8 cellular contexts compared by ENCODE assay signal in the genomic region with DNA sequence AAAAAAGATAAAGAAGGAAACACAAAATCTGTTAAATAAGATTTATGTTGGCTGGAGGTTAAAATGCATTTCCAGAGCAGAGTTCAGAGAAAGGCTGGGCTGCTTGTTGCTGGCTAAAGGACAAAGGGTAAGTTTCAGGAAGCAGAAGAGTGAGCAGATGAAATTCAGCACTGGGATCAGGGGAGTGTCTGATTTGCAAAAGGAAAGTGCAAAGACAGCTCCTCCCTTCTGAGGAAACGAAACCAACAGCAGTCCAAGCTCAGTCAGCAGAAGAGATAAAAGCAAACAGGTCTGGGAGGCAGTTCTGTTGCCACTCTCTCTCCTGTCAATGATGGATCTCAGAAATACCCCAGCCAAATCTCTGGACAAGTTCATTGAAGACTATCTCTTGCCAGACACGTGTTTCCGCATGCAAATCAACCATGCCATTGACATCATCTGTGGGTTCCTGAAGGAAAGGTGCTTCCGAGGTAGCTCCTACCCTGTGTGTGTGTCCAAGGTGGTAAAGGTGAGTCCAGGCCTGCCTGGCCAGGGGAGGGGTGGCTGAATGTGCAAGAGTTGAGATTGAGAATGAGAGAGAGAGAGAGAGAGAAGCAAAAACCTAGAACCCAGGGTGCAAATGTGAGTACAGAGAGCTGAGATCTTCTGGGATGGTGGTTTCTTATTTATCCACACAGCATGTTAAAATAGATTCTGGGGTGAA. TPM values are rescaled to one million over a fixed set of nuclear protein-coding genes. Genes with fewer than 3 reads are reported as not detected.
DNase-seq lines count a peak whose midpoint lies in the region; ATAC-seq and TF ChIP-seq lines count a peak whose summit lies in the region.

TSS of gene OAS1 (plus strand) at position 251 of the 703 bp plus-strand sequence. CDS start at position 329, 78 bp downstream.

- ATAC-seq in HG02798 (IDR thresholded peaks at IDR 0.05; ENCODE audit: poor library complexity, unreplicated experiment) (peak; percentile 75), gastroesophageal sphincter (peak; percentile 78)
- ATAC-seq in activated T-cell treated with anti-CD3 and anti-CD28 coated beads, Interleukin-2, amount 50 U/mL, for 4 hours, result peak; percentile 80 to 82

- H3K79me2 ChIP-seq in ACC112 (ENCODE audit: control insufficient read depth, insufficient read depth, low read length, unreplicated experiment) (peaks cover 50% of the 10 kb centered on the region), parathyroid adenoma (no peaks in the 10 kb centered on the region)

- H3K9me3 ChIP-seq in gastroesophageal sphincter (peaks cover 0 to 1% (median 0%) of the 10 kb centered on the region in 3 donors), parathyroid adenoma (ENCODE audit: control insufficient read depth, low read length) (no peaks in the 10 kb centered on the region)

- H2AFZ ChIP-seq in ACC112 (ENCODE audit: low read length, unreplicated experiment), result no peak within 1 kb of the TSS
- peak within 1 kb of the TSS; percentile 91 for H2AFZ ChIP-seq in parathyroid adenoma

- H3K36me3 ChIP-seq in ACC112 (ENCODE audit: insufficient read depth, low read length), result peaks cover 41% of the 10 kb centered on the region
- peaks cover 0 to 15% of the 10 kb centered on the region in 2 donors for H3K36me3 ChIP-seq in gastroesophageal sphincter
- no peaks in the 10 kb centered on the region for H3K36me3 ChIP-seq in parathyroid adenoma (ENCODE audit: control insufficient read depth, insufficient read depth, low read length)

- TF ChIP-seq CTCF in gastroesophageal sphincter (IDR thresholded peaks at IDR 0.05) (no peak), parathyroid adenoma (IDR thresholded peaks at IDR 0.05) (no peak)

- H3K4me1 ChIP-seq in ACC112 (ENCODE audit: control insufficient read depth, insufficient read depth, low read length, unreplicated experiment) (peaks cover 56% of the 10 kb centered on the region), gastroesophageal sphincter (peaks cover 0 to 42% (median 7%) of the 10 kb centered on the region in 3 donors), parathyroid adenoma (peaks cover 25% of the 10 kb centered on the region)

- TF ChIP-seq POLR2A in GM15510 (IDR thresholded peaks at IDR 0.05; ENCODE audit: borderline replicate concordance, extremely low read depth, insufficient read length), result peak; percentile 83
- no peak for TF ChIP-seq POLR2A in gastroesophageal sphincter (IDR thresholded peaks at IDR 0.05)

- POLR2A ChIA-PET in HEK293T (lab: Yijun Ruan, JAX), result no interaction called here

- DNase-seq in NCI-H2107 (lab: John Stamatoyannopoulos, UW), result peak; percentile 21
- no peak for DNase-seq in activated T-cell treated with anti-CD3 and anti-CD28 coated beads, Interleukin-2, amount 50 U/mL, for 4 hours
- DNase-seq in HEK293T (ENCODE audit: extremely low spot score), result no peak

- H3K4me3 ChIP-seq in ACC112 (ENCODE audit: low read depth, low read length) (peak within 1 kb of the TSS; percentile 93), gastroesophageal sphincter (peak within 1 kb of the TSS; percentile 49 to 51), parathyroid adenoma (ENCODE audit: low read depth, low read length) (peak within 1 kb of the TSS; percentile 54)

- H3K27me3 ChIP-seq in ACC112 (ENCODE audit: insufficient read depth, low read length) (no peaks in the 10 kb centered on the region), gastroesophageal sphincter (no peaks in the 10 kb centered on the region), parathyroid adenoma (ENCODE audit: control insufficient read depth, insufficient read depth, low read length) (no peaks in the 10 kb centered on the region)

- CTCF ChIA-PET in HEK293T (lab: Yijun Ruan, JAX), result no interaction called here

- WGBS in gastroesophageal sphincter (ENCODE audit: low coverage in 1 of 2), 2 donors, result 0% methylated on average over 1 to 3 of the region's 4 CpGs

- peak within 1 kb of the TSS; percentile 56 for H3K4me2 ChIP-seq in parathyroid adenoma (ENCODE audit: low read length)

- H3K27me3 Mint-ChIP-seq in activated T-cell treated with anti-CD3 and anti-CD28 coated beads, Interleukin-2, amount 50 U/mL, for 4 hours (ENCODE audit: low read depth), result no peaks in the 10 kb centered on the region

- H3K9me3 Mint-ChIP-seq in activated T-cell treated with anti-CD3 and anti-CD28 coated beads, Interleukin-2, amount 50 U/mL, for 4 hours, result no peaks in the 10 kb centered on the region

- H3K4me3 Mint-ChIP-seq in activated T-cell treated with anti-CD3 and anti-CD28 coated beads, Interleukin-2, amount 50 U/mL, for 4 hours, result peak within 1 kb of the TSS; percentile 97

- H3K36me3 Mint-ChIP-seq in activated T-cell treated with anti-CD3 and anti-CD28 coated beads, Interleukin-2, amount 50 U/mL, for 4 hours (ENCODE audit: insufficient read depth), result peaks cover 13% of the 10 kb centered on the region

- no peak for TF ChIP-seq EP300 in gastroesophageal sphincter (IDR thresholded peaks at IDR 0.05)

- peak within 1 kb of the TSS; percentile 82 for H3K27ac ChIP-seq in ACC112 (ENCODE audit: low read depth, low read length)
- H3K27ac ChIP-seq in gastroesophageal sphincter, result peak within 1 kb of the TSS in 3 of 4 donors; percentile 60 to 75 (median 61)
- H3K27ac ChIP-seq in parathyroid adenoma, result peak within 1 kb of the TSS; percentile 77

- H3K9ac ChIP-seq in parathyroid adenoma, result no peak within 1 kb of the TSS

- peaks cover 85% of the 10 kb centered on the region for H3K4me1 Mint-ChIP-seq in activated T-cell treated with anti-CD3 and anti-CD28 coated beads, Interleukin-2, amount 50 U/mL, for 4 hours (ENCODE audit: low read depth)

TF ChIP-seq in HEK293T, 16 proteins besides CTCF, POLR2A, EP300 and RAD21:
- TF ChIP-seq FOXM1 (IDR thresholded peaks at IDR 0.05; ENCODE audit: borderline replicate concordance), result no peak

RNA-seq across cellular contexts. Expression of gene OAS1, which starts in this region (rescaled TPM):
- total RNA-seq in activated T-cell treated with anti-CD3 and anti-CD28 coated beads, Interleukin-2, amount 50 U/mL, for 4 hours, result 1 to 10 TPM; 3.2 to 7.8 (median 4.0) TPM
- 10 to 100 TPM in 1 of 4 donors, 1 to 10 TPM in 3; 4.8 to 17.0 (median 7.6) TPM for total RNA-seq in gastroesophageal sphincter
